8 cellular contexts compared by ENCODE assay signal in the genomic region with DNA sequence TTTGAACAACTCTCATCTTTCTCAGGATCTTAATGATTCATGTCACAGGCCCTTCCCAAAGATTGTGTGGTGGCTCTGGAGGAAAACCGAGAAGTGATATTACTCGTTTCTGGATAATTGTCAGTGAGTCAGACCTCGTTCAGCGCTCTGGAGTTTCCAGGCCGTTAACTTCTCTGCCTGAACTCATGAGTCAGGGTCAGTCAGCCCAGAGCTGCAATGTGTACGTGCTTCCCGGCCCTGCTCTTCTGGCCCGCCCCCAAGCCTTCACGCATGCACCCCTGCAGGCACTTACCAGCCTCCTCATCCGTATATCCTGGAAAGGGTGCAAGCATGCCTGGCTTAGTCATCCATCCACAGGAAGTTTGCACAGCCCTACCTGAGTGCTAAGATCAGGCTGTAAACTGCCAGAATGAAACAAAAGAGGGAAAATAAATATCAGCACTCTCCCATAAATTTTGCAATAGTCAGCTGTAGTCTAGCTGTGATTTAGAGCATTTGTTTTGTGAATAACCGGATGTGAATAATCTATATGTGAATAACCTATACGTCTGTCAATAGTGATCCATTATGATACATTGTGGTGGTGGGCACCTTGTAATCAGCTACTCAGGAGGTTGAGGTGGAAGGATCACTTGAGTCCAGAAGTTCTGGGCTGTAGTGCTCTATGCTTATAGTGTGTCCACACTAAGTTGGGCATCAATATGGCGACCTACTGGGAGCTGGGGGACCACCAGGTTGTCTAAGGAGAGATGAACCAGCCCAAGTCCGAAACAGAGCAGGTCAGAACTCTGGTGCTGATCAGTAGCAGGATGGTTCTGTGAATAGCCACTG. TPM values are rescaled to one million over a fixed set of nuclear protein-coding genes. Genes with fewer than 3 reads are reported as not detected.
DNase-seq lines count a peak whose midpoint lies in the region; TF ChIP-seq lines count a peak whose summit lies in the region.

No MANE protein-coding gene starts in this region.

- 27 to 43% (median 28%) methylated on average over 9 to 14 of the region's 14 CpGs for WGBS in adrenal gland, 4 donors

- DNase-seq in Caco-2 (peak; percentile 56 to 83), GOT3 (lab: John Stamatoyannopoulos, UW) (peak; percentile 75), NCI-H2227 treated with DMSO at 0.1 percent for 48 hours (lab: John Stamatoyannopoulos, UW) (peak; percentile 15), adrenal gland (peak; percentile 82 to 96 (median 91)), kidney epithelial cell (ENCODE audit: low read depth) (peak; percentile 100), NCI-H524 (lab: John Stamatoyannopoulos, UW) (no peak), immature natural killer cell (no peak)
- DNase-seq in stimulated activated CD4-positive, alpha-beta T cell treated with anti-CD3 and anti-CD28 coated beads, Interleukin-4, amount 100 ng/mL, for 48 hours (ENCODE audit: low read depth in 2 of 2): peak; percentile 40 to 60

- intact Hi-C loops in Caco-2 (cut with micrococcal nuclease; ENCODE audit: unreplicated experiment) (no loop called here), adrenal gland (cut with DNase I) (no loop called here)

- no peaks in the 10 kb centered on the region for H3K9me3 ChIP-seq in Caco-2
- no peaks in the 10 kb centered on the region for H3K9me3 ChIP-seq in adrenal gland (replicated peaks in 1 of 3)

- CTCF ChIA-PET in Caco-2 (lab: Charles Lee): interaction anchor here (1.0 kb wide), 1 partner anchor 14 kb away, joined by 3 read pairs; no protein-coding TSS in a partner anchor

- peak overlapping the region; percentile 56 for H3K4me3 Mint-ChIP-seq in Caco-2 (ENCODE audit: unreplicated experiment)
- no peak overlapping the region for H3K4me3 Mint-ChIP-seq in immature natural killer cell

- TF ChIP-seq CTCF in Caco-2 (IDR thresholded peaks at IDR 0.05; ENCODE audit: insufficient read depth in 1 of 2, low read depth in 1 of 2, low read length in 1 of 2, severe bottlenecking in 1 of 2, unreplicated experiment in 1 of 2) (no peak), adrenal gland (IDR thresholded peaks at IDR 0.05) (no peak), kidney epithelial cell (IDR thresholded peaks at IDR 0.05; ENCODE audit: insufficient read depth, low read length, poor library complexity, severe bottlenecking) (no peak)

- no peak overlapping the region for H3K4me3 ChIP-seq in Caco-2 (ENCODE audit: low read depth, low read length)
- no peak overlapping the region for H3K4me3 ChIP-seq in adrenal gland
- H3K4me3 ChIP-seq in kidney epithelial cell (ENCODE audit: low read depth, low read length): no peak overlapping the region

- POLR2A ChIA-PET in Caco-2 (lab: Charles Lee): no interaction called here

- H3K36me3 Mint-ChIP-seq in Caco-2 (ENCODE audit: insufficient read depth, unreplicated experiment) (no peaks in the 10 kb centered on the region), immature natural killer cell (no peaks in the 10 kb centered on the region)

- H3K27ac Mint-ChIP-seq in Caco-2 (ENCODE audit: unreplicated experiment) (peak overlapping the region; percentile 39), immature natural killer cell (no peak overlapping the region)

- TF ChIP-seq POLR2A in adrenal gland (IDR thresholded peaks at IDR 0.05): peak in 1 of 2 donors; percentile 29

- H3K36me3 ChIP-seq in Caco-2 (ENCODE audit: control insufficient read depth, insufficient read depth, low read length) (no peaks in the 10 kb centered on the region), adrenal gland (replicated peaks in 1 of 2) (no peaks in the 10 kb centered on the region), kidney epithelial cell (ENCODE audit: control insufficient read depth, insufficient read depth, low read length) (no peaks in the 10 kb centered on the region)

- H3K27me3 Mint-ChIP-seq in Caco-2 (ENCODE audit: insufficient read depth, unreplicated experiment): no peaks in the 10 kb centered on the region
- peaks cover 0 to 4% (median 3%) of the 10 kb centered on the region in 3 donors for H3K27me3 Mint-ChIP-seq in immature natural killer cell (ENCODE audit: low read depth in 3 of 3)

- H3K27me3 ChIP-seq in Caco-2 (replicated peaks; ENCODE audit: control insufficient read depth, insufficient read depth, low read length) (no peaks in the 10 kb centered on the region), adrenal gland (no peaks in the 10 kb centered on the region), kidney epithelial cell (ENCODE audit: control insufficient read depth, insufficient read depth, low read length) (no peaks in the 10 kb centered on the region)

- H3K4me1 ChIP-seq in Caco-2: peaks cover 21% of the 10 kb centered on the region; the same call in 1 of the 2 replicates
- H3K4me1 ChIP-seq in adrenal gland (replicated peaks in 1 of 2): peaks cover 4 to 15% of the 10 kb centered on the region in 2 donors

- no peaks in the 10 kb centered on the region for H3K4me1 Mint-ChIP-seq in Caco-2 (ENCODE audit: low read depth, unreplicated experiment)
- H3K4me1 Mint-ChIP-seq in immature natural killer cell: no peaks in the 10 kb centered on the region

- BruUV-seq in Caco-2 (replicated peaks; lab: Mats Ljungman, UMichigan): no TSS peak

- H3K9me3 Mint-ChIP-seq in Caco-2 (ENCODE audit: unreplicated experiment): no peaks in the 10 kb centered on the region
- H3K9me3 Mint-ChIP-seq in immature natural killer cell: no peaks in the 10 kb centered on the region

- H3K27ac ChIP-seq in adrenal gland: peak overlapping the region in 4 of 5 donors; percentile 56 to 89 (median 84)

RNA-seq across cellular contexts. Expression of a gene that starts 35.3 kb away (rescaled TPM):
- total RNA-seq in Caco-2 (2022): 13.9 and 14.6 TPM in 2 replicates
- 100 to 1,000 TPM in 4 of 8 donors, 10 to 100 TPM in 4; 27.5 to 155 (median 97.3) TPM for total RNA-seq in adrenal gland
- polyA plus RNA-seq in adrenal gland: 10 to 100 TPM; 20.2 to 50.3 (median 41.6) TPM
- 44.2 and 51.2 TPM in 2 replicates for total RNA-seq in kidney epithelial cell
- 10 to 100 TPM in 2 of 3 donors, 1 to 10 TPM in 1; 3.3 to 12.1 (median 11.4) TPM for polyA plus RNA-seq in immature natural killer cell

Comparison
In these comparisons a context has a peak if more than half of its experiments do, and no peak if none do; other contexts are left out.
1. DNase-seq: peak in Caco-2 (2 of 2), GOT3 (single experiment), NCI-H2227 treated with DMSO at 0.1 percent for 48 hours (single experiment), adrenal gland (7 of 7), kidney epithelial cell (single experiment) and stimulated activated CD4-positive, alpha-beta T cell treated with anti-CD3 and anti-CD28 coated beads, Interleukin-4, amount 100 ng/mL, for 48 hours (2 of 2); none in NCI-H524 (0 of 2) and immature natural killer cell (0 of 3).